Comparison of ENCODE assay signal across 14 cellular contexts in the genomic region with DNA sequence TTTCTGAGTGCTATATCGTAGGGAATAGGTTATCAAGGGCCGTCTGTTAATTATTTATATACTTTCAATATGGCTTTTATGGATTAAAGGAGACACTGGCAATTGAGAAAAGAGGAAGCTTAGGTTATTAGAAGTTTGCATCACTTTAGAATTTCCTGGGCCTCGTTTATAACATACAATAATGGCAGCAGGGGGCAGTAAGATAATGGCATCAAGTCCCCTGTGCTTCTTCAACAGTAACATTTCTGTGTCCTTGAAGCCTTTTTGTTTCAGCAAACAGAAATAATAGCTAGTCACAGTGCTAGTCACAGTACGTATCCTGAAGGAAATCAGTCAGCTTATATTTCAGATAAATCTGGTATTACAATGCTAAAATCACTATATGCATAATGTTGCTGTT. TPM values are rescaled to one million over a fixed set of nuclear protein-coding genes. Genes with fewer than 3 reads are reported as not detected.
DNase-seq lines count a peak whose midpoint lies in the region; ATAC-seq and TF ChIP-seq lines count a peak whose summit lies in the region.
"Had no signal": no experiment of that assay in that cellular context is flagged by ENCODE, and none has a peak within 500 bp of the region (broad histone marks: within the 10 kb centered on the region; RNA-seq: fewer than 3 reads in every experiment).

No MANE protein-coding gene starts in this region.

- TF ChIP-seq CTCF in LNCAP (IDR thresholded peaks at IDR 0.05): peak; percentile 55

- peak; percentile 17 for DNase-seq in NCI-H1105 treated with DMSO at 0.1 percent for 48 hours (lab: John Stamatoyannopoulos, UW)
- no peak for DNase-seq in NCI-H1105 (lab: John Stamatoyannopoulos, UW)
- DNase-seq in amniotic epithelial cell (ENCODE audit: low read depth): peak; percentile 41
- peak; percentile 64 for DNase-seq in midbrain (lab: John Stamatoyannopoulos, UW)
- DNase-seq in activated CD4-positive, alpha-beta T cell treated with anti-CD3 and anti-CD28 coated beads for 1 hour: no peak
- no peak for DNase-seq in G401 (ENCODE audit: low spot score)
- DNase-seq: activated CD4-positive, alpha-beta T cell treated with anti-CD3 and anti-CD28 coated beads, Interleukin-2, amount 10 ng/mL, durations not matched to agents 7 days and 5 days; IMR-90; naive B cell; NCI-H446; sigmoid colon; tibial artery had no signal

- no peak for ATAC-seq in GM19467 (IDR thresholded peaks at IDR 0.05; ENCODE audit: unreplicated experiment)

- in situ Hi-C loops in G401 (cut with HindIII; ENCODE audit: low sequenced_read_pairs): no loop called here

RNA-seq across cellular contexts. Expression of a gene that starts 41.9 kb away (rescaled TPM):
- total RNA-seq in G401 (2014; rRNA removed; shearing (Covaris generic)): not detected in 2 replicates
- total RNA-seq: activated CD4-positive, alpha-beta T cell treated with anti-CD3 and anti-CD28 coated beads, Interleukin-2, amount 10 ng/mL, durations not matched to agents 7 days and 5 days; IMR-90; sigmoid colon had no signal

Comparison
In these comparisons a context has a peak if more than half of its experiments do, and no peak if none do; other contexts are left out.
1. DNase-seq: peak in NCI-H1105 treated with DMSO at 0.1 percent for 48 hours (single experiment), amniotic epithelial cell (single experiment) and midbrain (single experiment); none in NCI-H1105 (single experiment), activated CD4-positive, alpha-beta T cell treated with anti-CD3 and anti-CD28 coated beads for 1 hour (single experiment) and G401 (single experiment).